ENCODE assay signal across 1 cellular context in the genomic region with DNA sequence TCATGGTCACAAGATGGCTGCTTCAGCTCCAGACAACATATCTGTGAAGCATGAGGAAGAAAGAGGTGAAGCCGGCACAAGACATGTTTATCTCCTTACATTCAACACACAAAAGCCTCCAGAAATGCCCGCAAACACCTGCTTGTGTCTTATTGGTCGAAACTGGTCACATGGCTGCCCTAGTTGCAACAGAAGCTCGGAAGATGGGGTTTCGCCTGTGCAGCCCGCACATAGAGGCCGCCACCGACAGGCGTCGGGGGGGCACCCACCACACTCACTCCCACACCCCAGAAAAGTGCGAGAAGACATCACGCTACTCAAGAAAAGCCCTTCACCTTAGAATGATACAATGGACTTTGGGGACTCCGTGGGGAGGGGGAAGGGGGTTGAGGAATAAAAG.
A peak's percentile ranks its signal among the peaks of the same experiment; 100 is the strongest.
TF ChIP-seq lines count a peak whose summit lies in the region.

No MANE protein-coding gene starts in this region.

TF ChIP-seq in K562, 482 proteins besides CTCF, POLR2A, EP300 and RAD21 (continued from another document):
- TF ChIP-seq, protein P1, sequence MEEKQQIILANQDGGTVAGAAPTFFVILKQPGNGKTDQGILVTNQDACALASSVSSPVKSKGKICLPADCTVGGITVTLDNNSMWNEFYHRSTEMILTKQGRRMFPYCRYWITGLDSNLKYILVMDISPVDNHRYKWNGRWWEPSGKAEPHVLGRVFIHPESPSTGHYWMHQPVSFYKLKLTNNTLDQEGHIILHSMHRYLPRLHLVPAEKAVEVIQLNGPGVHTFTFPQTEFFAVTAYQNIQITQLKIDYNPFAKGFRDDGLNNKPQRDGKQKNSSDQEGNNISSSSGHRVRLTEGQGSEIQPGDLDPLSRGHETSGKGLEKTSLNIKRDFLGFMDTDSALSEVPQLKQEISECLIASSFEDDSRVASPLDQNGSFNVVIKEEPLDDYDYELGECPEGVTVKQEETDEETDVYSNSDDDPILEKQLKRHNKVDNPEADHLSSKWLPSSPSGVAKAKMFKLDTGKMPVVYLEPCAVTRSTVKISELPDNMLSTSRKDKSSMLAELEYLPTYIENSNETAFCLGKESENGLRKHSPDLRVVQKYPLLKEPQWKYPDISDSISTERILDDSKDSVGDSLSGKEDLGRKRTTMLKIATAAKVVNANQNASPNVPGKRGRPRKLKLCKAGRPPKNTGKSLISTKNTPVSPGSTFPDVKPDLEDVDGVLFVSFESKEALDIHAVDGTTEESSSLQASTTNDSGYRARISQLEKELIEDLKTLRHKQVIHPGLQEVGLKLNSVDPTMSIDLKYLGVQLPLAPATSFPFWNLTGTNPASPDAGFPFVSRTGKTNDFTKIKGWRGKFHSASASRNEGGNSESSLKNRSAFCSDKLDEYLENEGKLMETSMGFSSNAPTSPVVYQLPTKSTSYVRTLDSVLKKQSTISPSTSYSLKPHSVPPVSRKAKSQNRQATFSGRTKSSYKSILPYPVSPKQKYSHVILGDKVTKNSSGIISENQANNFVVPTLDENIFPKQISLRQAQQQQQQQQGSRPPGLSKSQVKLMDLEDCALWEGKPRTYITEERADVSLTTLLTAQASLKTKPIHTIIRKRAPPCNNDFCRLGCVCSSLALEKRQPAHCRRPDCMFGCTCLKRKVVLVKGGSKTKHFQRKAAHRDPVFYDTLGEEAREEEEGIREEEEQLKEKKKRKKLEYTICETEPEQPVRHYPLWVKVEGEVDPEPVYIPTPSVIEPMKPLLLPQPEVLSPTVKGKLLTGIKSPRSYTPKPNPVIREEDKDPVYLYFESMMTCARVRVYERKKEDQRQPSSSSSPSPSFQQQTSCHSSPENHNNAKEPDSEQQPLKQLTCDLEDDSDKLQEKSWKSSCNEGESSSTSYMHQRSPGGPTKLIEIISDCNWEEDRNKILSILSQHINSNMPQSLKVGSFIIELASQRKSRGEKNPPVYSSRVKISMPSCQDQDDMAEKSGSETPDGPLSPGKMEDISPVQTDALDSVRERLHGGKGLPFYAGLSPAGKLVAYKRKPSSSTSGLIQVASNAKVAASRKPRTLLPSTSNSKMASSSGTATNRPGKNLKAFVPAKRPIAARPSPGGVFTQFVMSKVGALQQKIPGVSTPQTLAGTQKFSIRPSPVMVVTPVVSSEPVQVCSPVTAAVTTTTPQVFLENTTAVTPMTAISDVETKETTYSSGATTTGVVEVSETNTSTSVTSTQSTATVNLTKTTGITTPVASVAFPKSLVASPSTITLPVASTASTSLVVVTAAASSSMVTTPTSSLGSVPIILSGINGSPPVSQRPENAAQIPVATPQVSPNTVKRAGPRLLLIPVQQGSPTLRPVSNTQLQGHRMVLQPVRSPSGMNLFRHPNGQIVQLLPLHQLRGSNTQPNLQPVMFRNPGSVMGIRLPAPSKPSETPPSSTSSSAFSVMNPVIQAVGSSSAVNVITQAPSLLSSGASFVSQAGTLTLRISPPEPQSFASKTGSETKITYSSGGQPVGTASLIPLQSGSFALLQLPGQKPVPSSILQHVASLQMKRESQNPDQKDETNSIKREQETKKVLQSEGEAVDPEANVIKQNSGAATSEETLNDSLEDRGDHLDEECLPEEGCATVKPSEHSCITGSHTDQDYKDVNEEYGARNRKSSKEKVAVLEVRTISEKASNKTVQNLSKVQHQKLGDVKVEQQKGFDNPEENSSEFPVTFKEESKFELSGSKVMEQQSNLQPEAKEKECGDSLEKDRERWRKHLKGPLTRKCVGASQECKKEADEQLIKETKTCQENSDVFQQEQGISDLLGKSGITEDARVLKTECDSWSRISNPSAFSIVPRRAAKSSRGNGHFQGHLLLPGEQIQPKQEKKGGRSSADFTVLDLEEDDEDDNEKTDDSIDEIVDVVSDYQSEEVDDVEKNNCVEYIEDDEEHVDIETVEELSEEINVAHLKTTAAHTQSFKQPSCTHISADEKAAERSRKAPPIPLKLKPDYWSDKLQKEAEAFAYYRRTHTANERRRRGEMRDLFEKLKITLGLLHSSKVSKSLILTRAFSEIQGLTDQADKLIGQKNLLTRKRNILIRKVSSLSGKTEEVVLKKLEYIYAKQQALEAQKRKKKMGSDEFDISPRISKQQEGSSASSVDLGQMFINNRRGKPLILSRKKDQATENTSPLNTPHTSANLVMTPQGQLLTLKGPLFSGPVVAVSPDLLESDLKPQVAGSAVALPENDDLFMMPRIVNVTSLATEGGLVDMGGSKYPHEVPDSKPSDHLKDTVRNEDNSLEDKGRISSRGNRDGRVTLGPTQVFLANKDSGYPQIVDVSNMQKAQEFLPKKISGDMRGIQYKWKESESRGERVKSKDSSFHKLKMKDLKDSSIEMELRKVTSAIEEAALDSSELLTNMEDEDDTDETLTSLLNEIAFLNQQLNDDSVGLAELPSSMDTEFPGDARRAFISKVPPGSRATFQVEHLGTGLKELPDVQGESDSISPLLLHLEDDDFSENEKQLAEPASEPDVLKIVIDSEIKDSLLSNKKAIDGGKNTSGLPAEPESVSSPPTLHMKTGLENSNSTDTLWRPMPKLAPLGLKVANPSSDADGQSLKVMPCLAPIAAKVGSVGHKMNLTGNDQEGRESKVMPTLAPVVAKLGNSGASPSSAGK (IDR thresholded peaks at IDR 0.05): no peak
- TF ChIP-seq ZNF76 (CRISPR knock-in tag; IDR thresholded peaks at IDR 0.05; ENCODE audit: borderline replicate concordance) (no peak), MXD1 (CRISPR knock-in tag; IDR thresholded peaks at IDR 0.05; ENCODE audit: borderline replicate concordance, poor library complexity, severe bottlenecking) (no peak), TEAD2 (tag; IDR thresholded peaks at IDR 0.05) (no peak), RAD51 (IDR thresholded peaks at IDR 0.05; ENCODE audit: borderline replicate concordance, low read depth) (peak; percentile 22; the same call in 1 of the 2 replicates), HDAC1 (IDR thresholded peaks at IDR 0.05) (no peak), E2F3 (CRISPR knock-in tag; IDR thresholded peaks at IDR 0.05) (no peak), NR2F6 (CRISPR knock-in tag; IDR thresholded peaks at IDR 0.05) (no peak)
- TF ChIP-seq, protein P2, sequence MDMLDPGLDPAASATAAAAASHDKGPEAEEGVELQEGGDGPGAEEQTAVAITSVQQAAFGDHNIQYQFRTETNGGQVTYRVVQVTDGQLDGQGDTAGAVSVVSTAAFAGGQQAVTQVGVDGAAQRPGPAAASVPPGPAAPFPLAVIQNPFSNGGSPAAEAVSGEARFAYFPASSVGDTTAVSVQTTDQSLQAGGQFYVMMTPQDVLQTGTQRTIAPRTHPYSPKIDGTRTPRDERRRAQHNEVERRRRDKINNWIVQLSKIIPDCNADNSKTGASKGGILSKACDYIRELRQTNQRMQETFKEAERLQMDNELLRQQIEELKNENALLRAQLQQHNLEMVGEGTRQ (CRISPR knock-in tag; IDR thresholded peaks at IDR 0.05): peak; percentile 78
